ENCODE assay signal across 26 cellular contexts in genomic region chr6:47749726-47750125, GRCh38. TPM values are rescaled to one million over a fixed set of nuclear protein-coding genes. Genes with fewer than 3 reads are reported as not detected.
"Had no signal": no experiment of that assay in that cellular context is flagged by ENCODE, and none has a peak within 500 bp of the region (broad histone marks: within the 10 kb centered on the region; RNA-seq: fewer than 3 reads in every experiment).

No MANE protein-coding gene starts in this region.

- H3K27me3 Mint-ChIP-seq: brain had no signal

- H3K27ac ChIP-seq: cardiac muscle cell, KMS-11, PC-9 had no signal

- H3K36me3 ChIP-seq: cardiac muscle cell, MG63 had no signal

- H3K4me3 ChIP-seq: cardiac muscle cell, MG63, PC-9 had no signal

- FAIRE-seq: astrocyte had no signal

- ATAC-seq: activated CD4-positive, CD25-positive, alpha-beta regulatory T cell treated with anti-CD3 and anti-CD28 coated beads, Interleukin-2, amount 50 U/mL, for 24 hours; activated CD8-positive, alpha-beta memory T cell treated with anti-CD3 and anti-CD28 coated beads, Interleukin-2, amount 10 ng/mL, durations not matched to agents 7 days and 5 days had no signal

- DNase-seq: activated CD4-positive, alpha-beta T cell treated with anti-CD3 and anti-CD28 coated beads, Interleukin-2, amount 10 ng/mL, durations not matched to agents 24 days and 14 days; activated CD4-positive, alpha-beta T cell treated with anti-CD3 and anti-CD28 coated beads, Interleukin-2, amount 50 U/mL, for 48 hours; activated CD8-positive, alpha-beta memory T cell treated with anti-CD3 and anti-CD28 coated beads, Interleukin-2, amount 10 ng/mL, durations not matched to agents 7 days and 5 days; activated effector memory CD4-positive, alpha-beta T cell treated with anti-CD3 and anti-CD28 coated beads, Interleukin-2, amount 50 U/mL, for 16 hours; activated naive CD4-positive, alpha-beta T cell treated with anti-CD3 and anti-CD28 coated beads, Interleukin-2, amount 10 ng/mL, durations not matched to agents 7 days and 5 days; activated T-cell treated with anti-CD3 and anti-CD28 coated beads, Interleukin-2, amount 50 U/mL, for 24 hours; amygdala; MG63; MV-4-11; NCI-H1092 treated with DMSO at 0.1 percent for 48 hours; NCI-H1417 treated with DMSO at 0.1 percent for 48 hours; NCI-H1694; NCI-H2029; NCI-H2107; NCI-H510A treated with DMSO at 0.1 percent for 48 hours; NCI-H69; PC-9; SHP77 treated with DMSO at 0.1 percent for 48 hours had no signal

- H3K4me1 Mint-ChIP-seq: activated CD4-positive, alpha-beta T cell treated with anti-CD3 and anti-CD28 coated beads, Interleukin-2, amount 10 ng/mL, durations not matched to agents 24 days and 14 days; activated CD8-positive, alpha-beta memory T cell treated with anti-CD3 and anti-CD28 coated beads, Interleukin-2, amount 10 ng/mL, durations not matched to agents 7 days and 5 days; activated naive CD4-positive, alpha-beta T cell treated with anti-CD3 and anti-CD28 coated beads, Interleukin-2, amount 10 ng/mL, durations not matched to agents 7 days and 5 days; brain had no signal

- H3K9me3 Mint-ChIP-seq: activated T-cell treated with anti-CD3 and anti-CD28 coated beads, Interleukin-2, amount 50 U/mL, for 24 hours; activated T-helper 1 cell treated with anti-CD3 and anti-CD28 coated beads, Interleukin-12 subunit alpha, Interleukin-12 subunit beta, Interleukin-2, Interleukin-4 antibody, amounts not matched to agents 30 ng/mL and 10 ng/mL and 1 ng/mL, durations not matched to agents 14 hours and 24 hours and 36 hours; T-helper 1 cell treated with Interleukin-12 subunit alpha and Interleukin-12 subunit beta and Interleukin-4 antibody, amounts not matched to agents 30 μg/mL and 1 μg/mL, for 36 hours had no signal

- H3K27ac Mint-ChIP-seq: activated CD4-positive, alpha-beta T cell treated with anti-CD3 and anti-CD28 coated beads, Interleukin-2, amount 10 ng/mL, durations not matched to agents 24 days and 14 days; activated CD8-positive, alpha-beta memory T cell treated with anti-CD3 and anti-CD28 coated beads, Interleukin-2, amount 10 ng/mL, durations not matched to agents 7 days and 5 days; activated naive CD4-positive, alpha-beta T cell treated with anti-CD3 and anti-CD28 coated beads, Interleukin-2, amount 10 ng/mL, durations not matched to agents 7 days and 5 days; activated T-cell treated with anti-CD3 and anti-CD28 coated beads, Interleukin-2, amount 50 U/mL, for 24 hours; activated T-helper 1 cell treated with anti-CD3 and anti-CD28 coated beads, Interleukin-12 subunit alpha, Interleukin-12 subunit beta, Interleukin-2, Interleukin-4 antibody, amounts not matched to agents 30 ng/mL and 10 ng/mL and 1 ng/mL, durations not matched to agents 14 hours and 24 hours and 36 hours; T-helper 1 cell treated with Interleukin-12 subunit alpha and Interleukin-12 subunit beta and Interleukin-4 antibody, amounts not matched to agents 30 μg/mL and 1 μg/mL, for 36 hours had no signal

- H3K36me3 Mint-ChIP-seq: activated CD8-positive, alpha-beta memory T cell treated with anti-CD3 and anti-CD28 coated beads, Interleukin-2, amount 10 ng/mL, durations not matched to agents 7 days and 5 days; activated naive CD4-positive, alpha-beta T cell treated with anti-CD3 and anti-CD28 coated beads, Interleukin-2, amount 10 ng/mL, durations not matched to agents 7 days and 5 days; brain had no signal

- H3K4me3 Mint-ChIP-seq: activated CD4-positive, alpha-beta T cell treated with anti-CD3 and anti-CD28 coated beads, Interleukin-2, amount 10 ng/mL, durations not matched to agents 24 days and 14 days; activated CD8-positive, alpha-beta memory T cell treated with anti-CD3 and anti-CD28 coated beads, Interleukin-2, amount 10 ng/mL, durations not matched to agents 7 days and 5 days; activated naive CD4-positive, alpha-beta T cell treated with anti-CD3 and anti-CD28 coated beads, Interleukin-2, amount 10 ng/mL, durations not matched to agents 7 days and 5 days; activated T-cell treated with anti-CD3 and anti-CD28 coated beads, Interleukin-2, amount 50 U/mL, for 24 hours; activated T-helper 1 cell treated with anti-CD3 and anti-CD28 coated beads, Interleukin-12 subunit alpha, Interleukin-12 subunit beta, Interleukin-2, Interleukin-4 antibody, amounts not matched to agents 30 ng/mL and 10 ng/mL and 1 ng/mL, durations not matched to agents 14 hours and 24 hours and 36 hours; brain; T-helper 1 cell treated with Interleukin-12 subunit alpha and Interleukin-12 subunit beta and Interleukin-4 antibody, amounts not matched to agents 30 μg/mL and 1 μg/mL, for 36 hours had no signal

- H3K27me3 ChIP-seq: cardiac muscle cell, MG63 had no signal

RNA-seq across cellular contexts. Expression of gene OPN5, which starts 32.1 kb away (rescaled TPM):
- total RNA-seq: activated CD4-positive, alpha-beta T cell treated with anti-CD3 and anti-CD28 coated beads, Interleukin-2, amount 10 ng/mL, durations not matched to agents 24 days and 14 days; activated CD8-positive, alpha-beta memory T cell treated with anti-CD3 and anti-CD28 coated beads, Interleukin-2, amount 10 ng/mL, durations not matched to agents 7 days and 5 days; activated T-helper 1 cell treated with anti-CD3 and anti-CD28 coated beads, Interleukin-12 subunit alpha, Interleukin-12 subunit beta, Interleukin-2, Interleukin-4 antibody, amounts not matched to agents 30 ng/mL and 10 ng/mL and 1 ng/mL, durations not matched to agents 14 hours and 24 hours and 36 hours; astrocyte; cardiac muscle cell; PC-9; SK-MEL-5 had no signal
- polyA plus RNA-seq: cardiac muscle cell had no signal

RNA-seq across cellular contexts. Expression of gene ADGRF4, which starts 51.3 kb away (rescaled TPM):
- total RNA-seq: activated CD4-positive, alpha-beta T cell treated with anti-CD3 and anti-CD28 coated beads, Interleukin-2, amount 10 ng/mL, durations not matched to agents 24 days and 14 days; activated CD8-positive, alpha-beta memory T cell treated with anti-CD3 and anti-CD28 coated beads, Interleukin-2, amount 10 ng/mL, durations not matched to agents 7 days and 5 days; activated T-helper 1 cell treated with anti-CD3 and anti-CD28 coated beads, Interleukin-12 subunit alpha, Interleukin-12 subunit beta, Interleukin-2, Interleukin-4 antibody, amounts not matched to agents 30 ng/mL and 10 ng/mL and 1 ng/mL, durations not matched to agents 14 hours and 24 hours and 36 hours; cardiac muscle cell had no signal
- polyA plus RNA-seq: cardiac muscle cell had no signal
